ENCODE assay signal across 32 cellular contexts in the genomic region with DNA sequence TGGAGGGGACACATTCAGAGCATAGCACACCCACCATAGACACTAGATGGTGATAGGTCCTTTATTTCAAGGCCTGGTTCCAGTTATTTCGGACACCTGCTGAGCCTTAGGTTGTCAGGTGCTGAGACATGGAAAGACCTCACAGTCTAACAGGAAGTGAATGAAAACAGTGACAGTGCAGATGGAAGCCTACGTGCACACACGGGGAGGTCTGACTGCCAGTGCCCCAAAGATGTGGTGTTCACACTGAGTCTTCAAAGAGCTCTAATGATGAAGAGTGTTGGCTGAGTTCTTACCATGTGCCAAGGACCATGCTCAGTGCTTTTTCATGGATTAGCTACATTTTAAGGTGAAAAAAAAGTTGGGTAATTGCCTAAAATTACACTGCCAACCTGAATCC. TPM values are rescaled to one million over a fixed set of nuclear protein-coding genes. Genes with fewer than 3 reads are reported as not detected.
DNase-seq lines count a peak whose midpoint lies in the region; ATAC-seq and TF ChIP-seq lines count a peak whose summit lies in the region.
"Had no signal": no experiment of that assay in that cellular context is flagged by ENCODE, and none has a peak within 500 bp of the region (broad histone marks: within the 10 kb centered on the region; RNA-seq: fewer than 3 reads in every experiment).

No MANE protein-coding gene starts in this region.

- H3K18ac ChIP-seq in IMR-90 (ENCODE audit: low read depth, low read length) = no peak overlapping the region

- H3K9ac ChIP-seq in IMR-90 (ENCODE audit: low read depth, low read length) = no peak overlapping the region
- H3K9ac ChIP-seq: BLaER1 treated with 17β-estradiol and CSF1 and Interleukin-3, amounts not matched to agents 10 nM and 100 nM had no signal

- peaks cover 21 to 42% of the 10 kb centered on the region in 2 experiments for H3K79me1 ChIP-seq in IMR-90 (ENCODE audit: low read depth in 1 of 2, low read length in 2 of 2)

- H3K27me3 Mint-ChIP-seq in activated naive CD4-positive, alpha-beta T cell treated with anti-CD3 and anti-CD28 coated beads, Interleukin-2, amount 50 U/mL, for 24 hours = no peaks in the 10 kb centered on the region
- H3K27me3 Mint-ChIP-seq in activated CD8-positive, alpha-beta T cell treated with anti-CD3 and anti-CD28 coated beads for 36 hours = no peaks in the 10 kb centered on the region
- H3K27me3 Mint-ChIP-seq in memory B cell = no peaks in the 10 kb centered on the region
- H3K27me3 Mint-ChIP-seq in Caco-2 (ENCODE audit: insufficient read depth, unreplicated experiment) = no peaks in the 10 kb centered on the region
- H3K27me3 Mint-ChIP-seq: CD4-positive, alpha-beta memory T cell; IgD-negative memory B cell had no signal

- no CpG with 5 or more reads among the region's 3 CpGs for WGBS in IMR-90 (ENCODE audit: extremely low coverage in 2 of 2, insufficient read length in 1 of 2), 2 experiments

- H3K56ac ChIP-seq in IMR-90 (ENCODE audit: extremely low read depth, insufficient read depth, low read length) = peak overlapping the region; percentile 3; the same call in 1 of the 2 replicates

- in situ Hi-C loops in IMR-90 (cut with MboI; ENCODE audit: low sequenced_read_pairs) = no loop called here

- no peak overlapping the region for H4K91ac ChIP-seq in IMR-90 (ENCODE audit: insufficient read depth, low read depth, low read length)

- DNase-seq in activated naive CD4-positive, alpha-beta T cell (lab: John Stamatoyannopoulos, UW) = no peak
- DNase-seq in IMR-90 (no peak), memory B cell (ENCODE audit: low spot score in 2 of 2) (no peak), occipital lobe (lab: John Stamatoyannopoulos, UW) (no peak), Caco-2 (no peak)
- peak; percentile 13 for DNase-seq in activated CD8-positive, alpha-beta T cell treated with anti-CD3 and anti-CD28 coated beads for 36 hours
- DNase-seq: AML-193; CD4-positive, alpha-beta memory T cell; DMS 273 treated with DMSO at 0.1 percent for 48 hours; DMS79; EL; GDM1; GOT3; HFFc6; NCI-H1092; NCI-H1417 treated with DMSO at 0.1 percent for 48 hours; NCI-H187; NCI-H2081 treated with DMSO at 0.1 percent for 48 hours; NCI-H2171; NCI-H226; NCI-H510A; NCI-H69; SHP77 had no signal

- no peak overlapping the region for H4K5ac ChIP-seq in IMR-90 (ENCODE audit: low read depth, low read length)

- no peak for TF ChIP-seq POLR2A in IMR-90 (IDR thresholded peaks at IDR 0.05; ENCODE audit: low read depth, low read length)

- dilution Hi-C loops in IMR-90 (cut with HindIII; ENCODE audit: low sequenced_read_pairs, unreplicated experiment) = no loop called here

- H2AK5ac ChIP-seq in IMR-90 (ENCODE audit: low read depth, low read length) = no peak overlapping the region

- no peaks in the 10 kb centered on the region for H3K9me3 Mint-ChIP-seq in activated naive CD4-positive, alpha-beta T cell treated with anti-CD3 and anti-CD28 coated beads, Interleukin-2, amount 50 U/mL, for 24 hours
- no peaks in the 10 kb centered on the region for H3K9me3 Mint-ChIP-seq in activated CD8-positive, alpha-beta T cell treated with anti-CD3 and anti-CD28 coated beads for 36 hours
- H3K9me3 Mint-ChIP-seq in memory B cell = no peaks in the 10 kb centered on the region
- H3K9me3 Mint-ChIP-seq in Caco-2 (ENCODE audit: unreplicated experiment) = no peaks in the 10 kb centered on the region
- H3K9me3 Mint-ChIP-seq: CD4-positive, alpha-beta memory T cell; HFFc6; IgD-negative memory B cell had no signal

- H3K4me1 Mint-ChIP-seq in activated naive CD4-positive, alpha-beta T cell treated with anti-CD3 and anti-CD28 coated beads, Interleukin-2, amount 50 U/mL, for 24 hours = peaks cover 17% of the 10 kb centered on the region
- H3K4me1 Mint-ChIP-seq in activated CD8-positive, alpha-beta T cell treated with anti-CD3 and anti-CD28 coated beads for 36 hours (ENCODE audit: low read depth) = peaks cover 10% of the 10 kb centered on the region
- peaks cover 6% of the 10 kb centered on the region for H3K4me1 Mint-ChIP-seq in memory B cell
- H3K4me1 Mint-ChIP-seq in Caco-2 (ENCODE audit: low read depth, unreplicated experiment) = peaks cover 6% of the 10 kb centered on the region

- intact Hi-C loops in IMR-90 (cut with micrococcal nuclease) = no loop called here
- intact Hi-C loops in activated CD8-positive, alpha-beta T cell treated with anti-CD3 and anti-CD28 coated beads for 36 hours (cut with micrococcal nuclease) = no loop called here
- intact Hi-C loops in Caco-2 (cut with micrococcal nuclease; ENCODE audit: unreplicated experiment) = no loop called here

- CTCF ChIA-PET in IMR-90 (lab: Yijun Ruan, JAX) = no interaction called here
- CTCF ChIA-PET in activated CD8-positive, alpha-beta T cell treated with anti-CD3 and anti-CD28 coated beads for 36 hours (lab: Charles Lee) = interaction anchor here (0.8 to 2.2 kb wide), 2 partner anchors 16 to 24 kb away, joined by 3 to 7 read pairs; no protein-coding TSS in a partner anchor
- CTCF ChIA-PET in Caco-2 (lab: Charles Lee) = interaction anchor here (0.6 kb wide), 1 partner anchor 16 kb away, joined by 3 read pairs; no protein-coding TSS in a partner anchor

- POLR2A ChIA-PET in IMR-90 (lab: Charles Lee; ENCODE audit: unreplicated experiment) = no interaction called here
- POLR2A ChIA-PET in activated CD8-positive, alpha-beta T cell treated with anti-CD3 and anti-CD28 coated beads for 36 hours (lab: Charles Lee) = no interaction called here
- POLR2A ChIA-PET in Caco-2 (lab: Charles Lee) = no interaction called here

- H3K14ac ChIP-seq in IMR-90 (replicated peaks; ENCODE audit: low read depth, low read length) = no peak overlapping the region

- H3K4ac ChIP-seq in IMR-90 (ENCODE audit: low read depth, low read length) = no peak overlapping the region

- no peaks in the 10 kb centered on the region for H3K4me1 ChIP-seq in IMR-90 (ENCODE audit: control insufficient read depth, insufficient read depth, low read length)
- peaks cover 6% of the 10 kb centered on the region; the same call in 1 of the 2 replicates for H3K4me1 ChIP-seq in Caco-2
- H3K4me1 ChIP-seq: A549, HAP-1 had no signal

- peaks cover 10% of the 10 kb centered on the region for H3K9me1 ChIP-seq in IMR-90 (ENCODE audit: insufficient read depth, low read length)

- H2BK5ac ChIP-seq in IMR-90 (ENCODE audit: low read depth, low read length, poor library complexity, severe bottlenecking) = no peak overlapping the region

- no peak overlapping the region for H2BK20ac ChIP-seq in IMR-90 (ENCODE audit: low read depth, low read length)

- H3K23ac ChIP-seq in IMR-90 (ENCODE audit: low read depth, low read length) = no peak overlapping the region

- TF ChIP-seq CTCF in IMR-90 (conservative IDR thresholded peaks at IDR 0.05; ENCODE audit: low read depth, low read length) (no peak), Caco-2 (IDR thresholded peaks at IDR 0.05; ENCODE audit: insufficient read depth in 1 of 2, low read depth in 1 of 2, low read length in 1 of 2, severe bottlenecking in 1 of 2, unreplicated experiment in 1 of 2) (no peak)
- no peak for TF ChIP-seq CTCF in activated CD8-positive, alpha-beta T cell treated with anti-CD3 and anti-CD28 coated beads for 36 hours (IDR thresholded peaks at IDR 0.05)

- H2BK120ac ChIP-seq in IMR-90 (ENCODE audit: low read depth, low read length) = no peak overlapping the region

- no peak for TF ChIP-seq RAD21 in IMR-90 (IDR thresholded peaks at IDR 0.05; ENCODE audit: low read length)

- H3K27me3 ChIP-seq in IMR-90 (ENCODE audit: control insufficient read depth, insufficient read depth, low read length) (no peaks in the 10 kb centered on the region), Caco-2 (replicated peaks; ENCODE audit: control insufficient read depth, insufficient read depth, low read length) (no peaks in the 10 kb centered on the region)
- H3K27me3 ChIP-seq: BLaER1 treated with 17β-estradiol and CSF1 and Interleukin-3, amounts not matched to agents 10 nM and 100 nM had no signal

- ATAC-seq in IMR-90 (ENCODE audit: low read depth) = no peak
- ATAC-seq in activated CD8-positive, alpha-beta T cell treated with anti-CD3 and anti-CD28 coated beads for 36 hours = peak; percentile 40
- no peak for ATAC-seq in memory B cell (ENCODE audit: low read depth)
- no peak for ATAC-seq in HG03457 (IDR thresholded peaks at IDR 0.05; ENCODE audit: unreplicated experiment)
- ATAC-seq: A549, GM12878, Panc1 had no signal

- H3K9me3 ChIP-seq in IMR-90 (ENCODE audit: control insufficient read depth, insufficient read depth, low read length) (no peaks in the 10 kb centered on the region), Caco-2 (no peaks in the 10 kb centered on the region)
- H3K9me3 ChIP-seq: A549; BLaER1 treated with 17β-estradiol and CSF1 and Interleukin-3, amounts not matched to agents 10 nM and 100 nM; HAP-1 had no signal

- no peak overlapping the region for H3K27ac ChIP-seq in IMR-90 (ENCODE audit: insufficient read depth, low read length)
- H3K27ac ChIP-seq: A549; BLaER1 treated with 17β-estradiol and CSF1 and Interleukin-3, amounts not matched to agents 10 nM and 100 nM; RWPE1 had no signal

- peak overlapping the region; percentile 15 for H2AFZ ChIP-seq in IMR-90 (replicated peaks; ENCODE audit: low read length, poor library complexity)

- no peak overlapping the region for H3K4me2 ChIP-seq in IMR-90 (ENCODE audit: low read depth, low read length)
- H3K4me2 ChIP-seq: A549; BLaER1 treated with 17β-estradiol and CSF1 and Interleukin-3, amounts not matched to agents 10 nM and 100 nM had no signal

- H4K8ac ChIP-seq in IMR-90 (ENCODE audit: low read depth in 2 of 2, low read length in 2 of 2) = no peak overlapping the region

- H3K36me3 Mint-ChIP-seq in activated naive CD4-positive, alpha-beta T cell treated with anti-CD3 and anti-CD28 coated beads, Interleukin-2, amount 50 U/mL, for 24 hours = peaks cover 15% of the 10 kb centered on the region
- H3K36me3 Mint-ChIP-seq in activated CD8-positive, alpha-beta T cell treated with anti-CD3 and anti-CD28 coated beads for 36 hours (ENCODE audit: low read depth) = peaks cover 36% of the 10 kb centered on the region
- H3K36me3 Mint-ChIP-seq in memory B cell = peaks cover 22% of the 10 kb centered on the region
- peaks cover 60% of the 10 kb centered on the region for H3K36me3 Mint-ChIP-seq in Caco-2 (ENCODE audit: insufficient read depth, unreplicated experiment)

- H3K4me3 ChIP-seq in IMR-90 (ENCODE audit: insufficient read depth, low read depth, low read length) = no peak overlapping the region
- no peak overlapping the region for H3K4me3 ChIP-seq in Caco-2 (ENCODE audit: low read depth, low read length)
- H3K4me3 ChIP-seq: A549; BLaER1 treated with 17β-estradiol and CSF1 and Interleukin-3, amounts not matched to agents 10 nM and 100 nM; GM12878; HAP-1 had no signal

- H3K36me3 ChIP-seq in IMR-90 (ENCODE audit: control insufficient read depth, insufficient read depth, low read length) (peaks cover 40% of the 10 kb centered on the region), Caco-2 (ENCODE audit: control insufficient read depth, insufficient read depth, low read length) (peaks cover 2% of the 10 kb centered on the region)

- BruUV-seq in IMR-90 (replicated peaks; lab: Mats Ljungman, UMichigan) (no TSS peak), Caco-2 (replicated peaks; lab: Mats Ljungman, UMichigan) (no TSS peak)

- H3K4me3 Mint-ChIP-seq in activated naive CD4-positive, alpha-beta T cell treated with anti-CD3 and anti-CD28 coated beads, Interleukin-2, amount 50 U/mL, for 24 hours = no peak overlapping the region
- H3K4me3 Mint-ChIP-seq in activated CD8-positive, alpha-beta T cell treated with anti-CD3 and anti-CD28 coated beads for 36 hours = no peak overlapping the region
- H3K4me3 Mint-ChIP-seq in memory B cell (no peak overlapping the region), Caco-2 (ENCODE audit: unreplicated experiment) (no peak overlapping the region)
- H3K4me3 Mint-ChIP-seq: CD4-positive, alpha-beta memory T cell; HFFc6; IgD-negative memory B cell had no signal

- H4K20me1 ChIP-seq in IMR-90 (ENCODE audit: insufficient read depth, low read length) = no peaks in the 10 kb centered on the region; the same call in none of the 2 replicates

- H2BK15ac ChIP-seq in IMR-90 (ENCODE audit: low read depth, low read length) = no peak overlapping the region

- peak overlapping the region; percentile 59 for H3K27ac Mint-ChIP-seq in activated naive CD4-positive, alpha-beta T cell treated with anti-CD3 and anti-CD28 coated beads, Interleukin-2, amount 50 U/mL, for 24 hours
- H3K27ac Mint-ChIP-seq in activated CD8-positive, alpha-beta T cell treated with anti-CD3 and anti-CD28 coated beads for 36 hours = no peak overlapping the region
- H3K27ac Mint-ChIP-seq in memory B cell (peak overlapping the region; percentile 4), Caco-2 (ENCODE audit: unreplicated experiment) (no peak overlapping the region)

- H2AK9ac ChIP-seq in IMR-90 (replicated peaks; ENCODE audit: low read depth, low read length, poor library complexity) = no peak overlapping the region

RNA-seq across cellular contexts. Expression of gene CKB, which starts 46.6 kb away (rescaled TPM):
- 17.7 and 31.7 TPM in 2 replicates for total RNA-seq in IMR-90 (2012; rRNA removed)
- 82.6 and 120 TPM in 2 replicates for polyA plus RNA-seq in IMR-90 (2012; rRNA removed)
- polyA plus RNA-seq in IMR-90 (2012; cell fraction: cytosol; rRNA removed) = 55.5 and 84.4 TPM in 2 replicates
- polyA plus RNA-seq in IMR-90 (2012; cell fraction: nucleus; rRNA removed; ENCODE audit: low replicate concordance) = 78.1 and 241 TPM in 2 replicates
- total RNA-seq in activated CD8-positive, alpha-beta T cell treated with anti-CD3 and anti-CD28 coated beads for 36 hours = 1 to 10 TPM; 5.8 to 9.1 TPM
- total RNA-seq in occipital lobe = 278 TPM
- 611 and 645 TPM in 2 replicates for total RNA-seq in Caco-2 (2022)

RNA-seq across cellular contexts. Expression of gene TRMT61A, which starts 52.9 kb away (rescaled TPM):
- total RNA-seq in IMR-90 (2012; rRNA removed) (5.7 and 6.4 TPM in 2 replicates), occipital lobe (5.9 TPM), Caco-2 (2022) (20.8 and 22.3 TPM in 2 replicates)
- 16.2 and 20.0 TPM in 2 replicates for polyA plus RNA-seq in IMR-90 (2012; rRNA removed)
- 9.4 and 20.8 TPM in 2 replicates for polyA plus RNA-seq in IMR-90 (2012; cell fraction: cytosol; rRNA removed)
- 15.1 and 42.4 TPM in 2 replicates for polyA plus RNA-seq in IMR-90 (2012; cell fraction: nucleus; rRNA removed; ENCODE audit: low replicate concordance)
- total RNA-seq in activated CD8-positive, alpha-beta T cell treated with anti-CD3 and anti-CD28 coated beads for 36 hours = 1 to 10 TPM; 9.9 TPM

Comparison
In these comparisons a context has a peak if more than half of its experiments do, and no peak if none do; other contexts are left out.
1. H3K27ac Mint-ChIP-seq: peak in activated naive CD4-positive, alpha-beta T cell treated with anti-CD3 and anti-CD28 coated beads, Interleukin-2, amount 50 U/mL, for 24 hours (single experiment) and memory B cell (single experiment); none in activated CD8-positive, alpha-beta T cell treated with anti-CD3 and anti-CD28 coated beads for 36 hours (single experiment) and Caco-2 (single experiment).